12 cellular contexts compared by ENCODE assay signal in the genomic region with DNA sequence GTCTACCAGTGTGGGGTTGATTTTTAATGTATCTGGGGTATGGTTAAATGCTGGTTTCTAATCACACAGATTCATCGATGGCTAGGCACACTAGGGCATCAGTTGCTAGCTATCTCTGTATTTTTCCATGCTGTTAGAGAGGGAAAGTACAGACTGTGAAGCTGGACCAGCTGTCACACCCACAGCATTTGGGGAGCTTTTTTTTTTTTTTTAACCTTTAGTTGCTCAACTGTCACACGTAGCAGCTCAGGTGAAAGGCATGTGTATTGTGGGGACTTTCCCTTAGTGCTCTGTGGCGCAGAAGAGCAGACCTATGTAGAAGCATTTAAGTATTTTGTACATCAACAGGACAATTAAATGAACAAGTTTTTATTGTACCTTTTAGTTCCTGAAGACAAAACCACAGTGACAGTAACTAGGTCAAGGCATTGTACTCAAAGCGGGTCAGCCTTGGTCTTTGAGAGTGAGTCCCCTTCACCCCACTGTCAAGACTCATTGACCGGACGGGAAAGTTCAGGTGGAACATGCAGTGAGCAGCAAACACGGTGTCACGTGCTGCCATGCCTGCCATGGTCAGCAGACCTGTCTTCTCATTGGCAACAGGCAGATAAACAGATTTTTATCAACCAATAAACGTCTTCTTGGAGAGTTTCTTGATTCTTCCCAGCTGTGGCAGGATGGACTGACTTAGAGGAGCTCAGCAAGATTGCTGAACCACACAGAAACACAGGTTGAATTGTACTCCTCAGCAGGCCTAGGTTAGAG.
DNase-seq lines count a peak whose midpoint lies in the region; ATAC-seq and TF ChIP-seq lines count a peak whose summit lies in the region.
"Had no signal": no experiment of that assay in that cellular context is flagged by ENCODE, and none has a peak within 500 bp of the region (broad histone marks: within the 10 kb centered on the region; RNA-seq: fewer than 3 reads in every experiment).

No MANE protein-coding gene starts in this region.

- no TSS peak for BruUV-seq in PC-3 (replicated peaks; lab: Mats Ljungman, UMichigan)

- no peaks in the 10 kb centered on the region for H3F3A ChIP-seq in PC-3 (ENCODE audit: low read length, unreplicated experiment)

- intact Hi-C loops in natural killer cell (cut with micrococcal nuclease), result no loop called here
- intact Hi-C loops in PC-3 (cut with micrococcal nuclease), result no loop called here
- intact Hi-C loops in head of caudate nucleus (cut with DNase I), result no loop called here

- no peak overlapping the region for H3K27ac ChIP-seq in PC-3 (ENCODE audit: low read length)
- H3K27ac ChIP-seq: coronary artery, SJSA1, thoracic aorta had no signal

- no peak overlapping the region for H3K9ac ChIP-seq in PC-3 (ENCODE audit: low read length)

- H3K27me3 Mint-ChIP-seq in natural killer cell (ENCODE audit: low read depth in 2 of 2), result no peaks in the 10 kb centered on the region

- no peak overlapping the region for H3K4me2 ChIP-seq in PC-3 (ENCODE audit: low read length)

- no peak overlapping the region for H3K4me3 Mint-ChIP-seq in natural killer cell

- no peaks in the 10 kb centered on the region for H3K9me3 Mint-ChIP-seq in natural killer cell

- no peaks in the 10 kb centered on the region for H4K20me1 ChIP-seq in PC-3 (ENCODE audit: low read length)

- H3K27me3 ChIP-seq in PC-3 (ENCODE audit: low read length), result no peaks in the 10 kb centered on the region
- H3K27me3 ChIP-seq: SJSA1 had no signal

- TF ChIP-seq CTCF in natural killer cell (IDR thresholded peaks at IDR 0.05) (no peak), PC-3 (conservative IDR thresholded peaks at IDR 0.05; ENCODE audit: low read depth, low read length) (no peak)

- H3K4me3 ChIP-seq in PC-3 (ENCODE audit: low read length), result no peak overlapping the region
- H3K4me3 ChIP-seq: coronary artery, SJSA1, thoracic aorta had no signal

- no peaks in the 10 kb centered on the region for H3K9me3 ChIP-seq in PC-3 (ENCODE audit: low read length)
- H3K9me3 ChIP-seq: SJSA1, thoracic aorta had no signal

- no peak overlapping the region for H2AFZ ChIP-seq in PC-3 (ENCODE audit: low read length)

- H3K4me1 Mint-ChIP-seq in natural killer cell, result peaks cover 15 to 16% of the 10 kb centered on the region in 2 donors

- DNase-seq in NCI-H2171 (lab: John Stamatoyannopoulos, UW) (peak; percentile 8), natural killer cell (no peak), PC-3 (no peak), head of caudate nucleus (no peak), midbrain (lab: John Stamatoyannopoulos, UW) (no peak)
- DNase-seq: NCI-H2081, small intestine had no signal

- CTCF ChIA-PET in PC-3 (lab: Charles Lee), result no interaction called here

- no peaks in the 10 kb centered on the region for H3K9me2 ChIP-seq in PC-3 (replicated peaks; ENCODE audit: low read length)

- ATAC-seq in GM18517 (IDR thresholded peaks at IDR 0.05; ENCODE audit: unreplicated experiment), result peak; percentile 60
- ATAC-seq in GM21515 (IDR thresholded peaks at IDR 0.05; ENCODE audit: unreplicated experiment), result peak; percentile 65
- peak; percentile 59 to 84 (median 83) for ATAC-seq in natural killer cell
- no peak for ATAC-seq in PC-3

- H3K36me3 Mint-ChIP-seq in natural killer cell, result no peaks in the 10 kb centered on the region

- peak overlapping the region; percentile 43 to 49 for H3K27ac Mint-ChIP-seq in natural killer cell

- no peaks in the 10 kb centered on the region for H3K36me3 ChIP-seq in PC-3 (ENCODE audit: low read depth, low read length)
- H3K36me3 ChIP-seq: SJSA1, thoracic aorta had no signal

- H3K4me1 ChIP-seq in PC-3 (ENCODE audit: insufficient read depth, low read length), result no peaks in the 10 kb centered on the region
- H3K4me1 ChIP-seq: SJSA1 had no signal

- no peaks in the 10 kb centered on the region for H3K79me2 ChIP-seq in PC-3 (ENCODE audit: low read length)

- POLR2A ChIA-PET in PC-3 (lab: Charles Lee; ENCODE audit: unreplicated experiment), result no interaction called here
